26 cellular contexts compared by ENCODE assay signal in genomic region chr6:38942442-38942841, GRCh38.
"Had no signal": no experiment of that assay in that cellular context is flagged by ENCODE, and none has a peak within 500 bp of the region (broad histone marks: within the 10 kb centered on the region; RNA-seq: fewer than 3 reads in every experiment).

No MANE protein-coding gene starts in this region.

- H3K9me3 ChIP-seq: ascending aorta, breast epithelium, colonic mucosa, esophagus squamous epithelium had no signal

- H3K4me1 Mint-ChIP-seq: activated CD4-positive, alpha-beta memory T cell treated with anti-CD3 and anti-CD28 coated beads, Interleukin-2, amount 10 ng/mL, durations not matched to agents 7 days and 5 days; activated CD4-positive, alpha-beta T cell treated with anti-CD3 and anti-CD28 coated beads, Interleukin-2, amount 10 ng/mL, durations not matched to agents 7 days and 5 days; activated naive CD4-positive, alpha-beta T cell treated with anti-CD3 and anti-CD28 coated beads, Interleukin-2, amount 10 ng/mL, durations not matched to agents 7 days and 5 days; activated naive CD8-positive, alpha-beta T cell treated with anti-CD3 and anti-CD28 coated beads, Interleukin-2, amount 10 ng/mL, durations not matched to agents 7 days and 5 days; brain had no signal

- H3K27ac ChIP-seq: ascending aorta, breast epithelium, cardiac muscle cell, colonic mucosa, epithelial cell of prostate, esophagus squamous epithelium had no signal

- H3K4me3 Mint-ChIP-seq: activated CD4-positive, alpha-beta memory T cell treated with anti-CD3 and anti-CD28 coated beads, Interleukin-2, amount 10 ng/mL, durations not matched to agents 7 days and 5 days; activated CD4-positive, alpha-beta T cell treated with anti-CD3 and anti-CD28 coated beads, Interleukin-2, amount 10 ng/mL, durations not matched to agents 7 days and 5 days; activated naive CD4-positive, alpha-beta T cell treated with anti-CD3 and anti-CD28 coated beads, Interleukin-2, amount 10 ng/mL, durations not matched to agents 7 days and 5 days; activated naive CD8-positive, alpha-beta T cell treated with anti-CD3 and anti-CD28 coated beads, Interleukin-2, amount 10 ng/mL, durations not matched to agents 7 days and 5 days; activated T-cell treated with anti-CD3 and anti-CD28 coated beads, Interleukin-2, amount 50 U/mL, for 24 hours; activated T-cell treated with anti-CD3 and anti-CD28 coated beads, Interleukin-2, amount 50 U/mL, for 72 hours; brain had no signal

- H3K9me3 Mint-ChIP-seq: activated CD4-positive, alpha-beta memory T cell treated with anti-CD3 and anti-CD28 coated beads, Interleukin-2, amount 10 ng/mL, durations not matched to agents 7 days and 5 days; activated CD4-positive, alpha-beta T cell treated with anti-CD3 and anti-CD28 coated beads, Interleukin-2, amount 10 ng/mL, durations not matched to agents 7 days and 5 days; activated naive CD4-positive, alpha-beta T cell treated with anti-CD3 and anti-CD28 coated beads, Interleukin-2, amount 10 ng/mL, durations not matched to agents 7 days and 5 days; activated naive CD4-positive, alpha-beta T cell treated with anti-CD3 and anti-CD28 coated beads, Interleukin-2, amount 50 U/mL, for 72 hours; activated naive CD8-positive, alpha-beta T cell treated with anti-CD3 and anti-CD28 coated beads, Interleukin-2, amount 10 ng/mL, durations not matched to agents 7 days and 5 days; activated T-cell treated with anti-CD3 and anti-CD28 coated beads, Interleukin-2, amount 50 U/mL, for 24 hours; activated T-cell treated with anti-CD3 and anti-CD28 coated beads, Interleukin-2, amount 50 U/mL, for 72 hours; brain had no signal

- H3K36me3 ChIP-seq: ascending aorta, breast epithelium, cardiac muscle cell, colonic mucosa, esophagus squamous epithelium had no signal

- H3K4me3 ChIP-seq: ascending aorta, breast epithelium, cardiac muscle cell, colonic mucosa, esophagus squamous epithelium had no signal

- ATAC-seq: activated naive CD4-positive, alpha-beta T cell treated with anti-CD3 and anti-CD28 coated beads, Interleukin-2, amount 50 U/mL, for 72 hours; activated T-cell treated with anti-CD3 and anti-CD28 coated beads, Interleukin-2, amount 50 U/mL, for 72 hours had no signal

- DNase-seq: activated CD4-positive, alpha-beta memory T cell treated with anti-CD3 and anti-CD28 coated beads, Interleukin-2, amount 10 ng/mL, durations not matched to agents 7 days and 5 days; activated CD4-positive, alpha-beta T cell treated with anti-CD3 and anti-CD28 coated beads for 1 hour; activated CD4-positive, alpha-beta T cell treated with anti-CD3 and anti-CD28 coated beads for 4 hours; activated CD4-positive, alpha-beta T cell treated with anti-CD3 and anti-CD28 coated beads, Interleukin-2, amount 10 ng/mL, durations not matched to agents 7 days and 5 days; activated CD4-positive, alpha-beta T cell treated with anti-CD3 and anti-CD28 coated beads, Interleukin-2, amount 50 U/mL, for 4 hours; activated CD8-positive, alpha-beta memory T cell treated with anti-CD3 and anti-CD28 coated beads, Interleukin-2, amount 50 U/mL, for 48 hours; activated gamma-delta T cell; activated naive CD4-positive, alpha-beta T cell; activated naive CD4-positive, alpha-beta T cell treated with anti-CD3 and anti-CD28 coated beads, Interleukin-2, amount 10 ng/mL, durations not matched to agents 7 days and 5 days; activated naive CD8-positive, alpha-beta T cell treated with anti-CD3 and anti-CD28 coated beads, Interleukin-2, amount 10 ng/mL, durations not matched to agents 7 days and 5 days; activated T-cell treated with anti-CD3 and anti-CD28 coated beads for 4 hours; activated T-cell treated with anti-CD3 and anti-CD28 coated beads, Interleukin-2, amount 50 U/mL, for 24 hours; activated T-cell treated with anti-CD3 and anti-CD28 coated beads, Interleukin-2, amount 50 U/mL, for 72 hours; central memory CD4-positive, alpha-beta T cell; cerebellar nuclear complex; colonic mucosa; effector CD8-positive, alpha-beta T cell; esophagus squamous epithelium; head of caudate nucleus; T-helper 2 cell had no signal

- H3K27ac Mint-ChIP-seq: activated CD4-positive, alpha-beta memory T cell treated with anti-CD3 and anti-CD28 coated beads, Interleukin-2, amount 10 ng/mL, durations not matched to agents 7 days and 5 days; activated CD4-positive, alpha-beta T cell treated with anti-CD3 and anti-CD28 coated beads, Interleukin-2, amount 10 ng/mL, durations not matched to agents 7 days and 5 days; activated naive CD4-positive, alpha-beta T cell treated with anti-CD3 and anti-CD28 coated beads, Interleukin-2, amount 10 ng/mL, durations not matched to agents 7 days and 5 days; activated naive CD4-positive, alpha-beta T cell treated with anti-CD3 and anti-CD28 coated beads, Interleukin-2, amount 50 U/mL, for 72 hours; activated naive CD8-positive, alpha-beta T cell treated with anti-CD3 and anti-CD28 coated beads, Interleukin-2, amount 10 ng/mL, durations not matched to agents 7 days and 5 days; activated T-cell treated with anti-CD3 and anti-CD28 coated beads, Interleukin-2, amount 50 U/mL, for 24 hours; activated T-cell treated with anti-CD3 and anti-CD28 coated beads, Interleukin-2, amount 50 U/mL, for 72 hours; brain had no signal

- H3K36me3 Mint-ChIP-seq: activated naive CD4-positive, alpha-beta T cell treated with anti-CD3 and anti-CD28 coated beads, Interleukin-2, amount 10 ng/mL, durations not matched to agents 7 days and 5 days; activated naive CD4-positive, alpha-beta T cell treated with anti-CD3 and anti-CD28 coated beads, Interleukin-2, amount 50 U/mL, for 72 hours; activated naive CD8-positive, alpha-beta T cell treated with anti-CD3 and anti-CD28 coated beads, Interleukin-2, amount 10 ng/mL, durations not matched to agents 7 days and 5 days; brain had no signal

- H3K27me3 ChIP-seq: ascending aorta, breast epithelium, cardiac muscle cell, colonic mucosa, esophagus squamous epithelium had no signal

- H3K4me1 ChIP-seq: ascending aorta, breast epithelium, colonic mucosa, esophagus squamous epithelium had no signal
